Comparison of ENCODE assay signal across 8 cellular contexts in genomic region chr19:47848871-47849473, GRCh38. TPM values are rescaled to one million over a fixed set of nuclear protein-coding genes. Genes with fewer than 3 reads are reported as not detected.
DNase-seq lines count a peak whose midpoint lies in the region; ATAC-seq, FAIRE-seq and TF ChIP-seq lines count a peak whose summit lies in the region.

No MANE protein-coding gene starts in this region.

- no peaks in the 10 kb centered on the region for H3K4me1 ChIP-seq in astrocyte (ENCODE audit: insufficient read depth, low read length)
- H3K4me1 ChIP-seq in naive thymus-derived CD4-positive, alpha-beta T cell (ENCODE audit: control insufficient read depth in 2 of 2, insufficient read depth in 2 of 2, low read length in 2 of 2): no peaks in the 10 kb centered on the region

- H3K79me2 ChIP-seq in astrocyte (ENCODE audit: insufficient read depth, low read length): no peaks in the 10 kb centered on the region

- POLR2A ChIA-PET in naive thymus-derived CD4-positive, alpha-beta T cell (lab: Charles Lee): interaction anchor here (0.8 kb wide), 1 partner anchor 1850 kb away, joined by 6 read pairs; no protein-coding TSS in a partner anchor
- POLR2A ChIA-PET in GM10248 (lab: Yijun Ruan, JAX): no interaction called here

- H3K4me3 Mint-ChIP-seq in astrocyte (ENCODE audit: unreplicated experiment): no peak overlapping the region
- peak overlapping the region in 6 of 10 donors; percentile 29 to 64 (median 46) for H3K4me3 Mint-ChIP-seq in naive thymus-derived CD4-positive, alpha-beta T cell

- DNase-seq in Daoy (ENCODE audit: low read depth): peak; percentile 65
- peak; percentile 18 for DNase-seq in NCI-H69 (lab: John Stamatoyannopoulos, UW)
- no peak for DNase-seq in astrocyte (ENCODE audit: low read depth)
- peak in 5 of 9 donors; percentile 21 to 28 (median 27) for DNase-seq in naive thymus-derived CD4-positive, alpha-beta T cell
- DNase-seq in SHP77 (lab: John Stamatoyannopoulos, UW): no peak
- no peak for DNase-seq in DMS79 treated with DMSO at 0.1 percent for 48 hours (lab: John Stamatoyannopoulos, UW)
- no peak for DNase-seq in GM10248 (ENCODE audit: extremely low spot score)
- no peak for DNase-seq in posterior vena cava (ENCODE audit: low spot score)

- H3K9ac ChIP-seq in astrocyte (ENCODE audit: low read length): no peak overlapping the region

- H2AFZ ChIP-seq in astrocyte (ENCODE audit: low read depth, low read length): no peak overlapping the region

- FAIRE-seq in astrocyte (lab: Jason Lieb, UNC): no peak

- H3K4me1 Mint-ChIP-seq in astrocyte (ENCODE audit: low read depth, unreplicated experiment): no peaks in the 10 kb centered on the region
- H3K4me1 Mint-ChIP-seq in naive thymus-derived CD4-positive, alpha-beta T cell: peaks cover 7 to 22% (median 15%) of the 10 kb centered on the region in 7 donors

- intact Hi-C loops in naive thymus-derived CD4-positive, alpha-beta T cell (cut with micrococcal nuclease): no loop called here
- intact Hi-C loops in posterior vena cava (cut with DNase I): no loop called here

- TF ChIP-seq CTCF in astrocyte (IDR thresholded peaks at IDR 0.05; ENCODE audit: insufficient read depth, low read depth, low read length): peak; percentile 33
- TF ChIP-seq CTCF in GM10248 (IDR thresholded peaks at IDR 0.05; ENCODE audit: control extremely low read depth, extremely low read depth, low read depth, missing control alignments): no peak

- peaks cover 14% of the 10 kb centered on the region for H3K27me3 ChIP-seq in astrocyte (ENCODE audit: insufficient read depth, low read length)
- H3K27me3 ChIP-seq in naive thymus-derived CD4-positive, alpha-beta T cell (ENCODE audit: control insufficient read depth in 2 of 2, insufficient read depth in 2 of 2, low read length in 2 of 2): peaks cover 5 to 6% of the 10 kb centered on the region in 2 donors

- H3K9me3 Mint-ChIP-seq in astrocyte (ENCODE audit: unreplicated experiment): no peaks in the 10 kb centered on the region
- peaks cover 0 to 5% (median 0%) of the 10 kb centered on the region in 11 donors for H3K9me3 Mint-ChIP-seq in naive thymus-derived CD4-positive, alpha-beta T cell

- no peaks in the 10 kb centered on the region for H4K20me1 ChIP-seq in astrocyte (ENCODE audit: insufficient read depth, low read length)

- no peak overlapping the region for H3K4me2 ChIP-seq in astrocyte (ENCODE audit: low read length)

- H3K36me3 Mint-ChIP-seq in astrocyte (ENCODE audit: low read depth, unreplicated experiment): no peaks in the 10 kb centered on the region
- peaks cover 0 to 2% (median 0%) of the 10 kb centered on the region in 5 donors for H3K36me3 Mint-ChIP-seq in naive thymus-derived CD4-positive, alpha-beta T cell

- H3K4me3 ChIP-seq in astrocyte (ENCODE audit: insufficient read depth, low read depth, low read length): no peak overlapping the region
- no peak overlapping the region for H3K4me3 ChIP-seq in naive thymus-derived CD4-positive, alpha-beta T cell (ENCODE audit: low read length)

- CTCF ChIA-PET in naive thymus-derived CD4-positive, alpha-beta T cell (lab: Charles Lee): interaction anchor here (1.1 kb wide), 1 partner anchor 18 kb away, joined by 5 read pairs; no protein-coding TSS in a partner anchor
- CTCF ChIA-PET in GM10248 (lab: Yijun Ruan, JAX): interaction anchor here (0.7 to 2.0 kb wide), 5 partner anchors 14 to 28 kb away, joined by 3 to 6 read pairs (median 4); no protein-coding TSS in a partner anchor

- ATAC-seq in naive thymus-derived CD4-positive, alpha-beta T cell: no peak

- no peak overlapping the region for H3K27ac Mint-ChIP-seq in astrocyte (ENCODE audit: unreplicated experiment)
- peak overlapping the region in 2 of 9 donors; percentile 9 to 13 for H3K27ac Mint-ChIP-seq in naive thymus-derived CD4-positive, alpha-beta T cell

- H3K27me3 Mint-ChIP-seq in astrocyte (ENCODE audit: low read depth, unreplicated experiment): peaks cover 39% of the 10 kb centered on the region
- peaks cover 33 to 70% (median 49%) of the 10 kb centered on the region in 5 donors for H3K27me3 Mint-ChIP-seq in naive thymus-derived CD4-positive, alpha-beta T cell

- H3K27ac ChIP-seq in astrocyte (ENCODE audit: low read depth, low read length): no peak overlapping the region
- H3K27ac ChIP-seq in naive thymus-derived CD4-positive, alpha-beta T cell (ENCODE audit: low read depth, low read length): no peak overlapping the region

- H3K9me3 ChIP-seq in astrocyte (ENCODE audit: insufficient read depth, low read depth, low read length): no peaks in the 10 kb centered on the region
- no peaks in the 10 kb centered on the region for H3K9me3 ChIP-seq in naive thymus-derived CD4-positive, alpha-beta T cell (ENCODE audit: control insufficient read depth in 2 of 3, low read length in 3 of 3)

- no peaks in the 10 kb centered on the region for H3K36me3 ChIP-seq in astrocyte (ENCODE audit: insufficient read depth, low read length)
- H3K36me3 ChIP-seq in naive thymus-derived CD4-positive, alpha-beta T cell (ENCODE audit: control insufficient read depth in 2 of 3, insufficient read depth in 3 of 3, low read length in 3 of 3): no peaks in the 10 kb centered on the region

RNA-seq across cellular contexts. Expression of gene TPRX2, which starts 10.1 kb away (rescaled TPM):
- not detected in 2 replicates for total RNA-seq in Daoy (2014; rRNA removed; shearing (Covaris generic))
- total RNA-seq in astrocyte: not detected in 2 replicates
- total RNA-seq in naive thymus-derived CD4-positive, alpha-beta T cell: not detected
- polyA plus RNA-seq in naive thymus-derived CD4-positive, alpha-beta T cell: not detected
- total RNA-seq in posterior vena cava: not detected

RNA-seq across cellular contexts. Expression of gene CRX, which starts 27.2 kb away (rescaled TPM):
- not detected in 2 replicates for total RNA-seq in Daoy (2014; rRNA removed; shearing (Covaris generic))
- total RNA-seq in astrocyte (not detected in 2 replicates), posterior vena cava (not detected)
- total RNA-seq in naive thymus-derived CD4-positive, alpha-beta T cell: not detected
- not detected for polyA plus RNA-seq in naive thymus-derived CD4-positive, alpha-beta T cell

RNA-seq across cellular contexts. Expression of gene SULT2A1, which starts 37.1 kb away (rescaled TPM):
- not detected in 2 replicates for total RNA-seq in Daoy (2014; rRNA removed; shearing (Covaris generic))
- not detected in 2 replicates for total RNA-seq in astrocyte
- total RNA-seq in naive thymus-derived CD4-positive, alpha-beta T cell: not detected
- polyA plus RNA-seq in naive thymus-derived CD4-positive, alpha-beta T cell: not detected
- not detected for total RNA-seq in posterior vena cava

RNA-seq across cellular contexts. Expression of gene TPRX1, which starts 44.6 kb away (rescaled TPM):
- total RNA-seq in Daoy (2014; rRNA removed; shearing (Covaris generic)): not detected in 2 replicates
- total RNA-seq in astrocyte (not detected in 2 replicates), posterior vena cava (not detected)
- not detected for total RNA-seq in naive thymus-derived CD4-positive, alpha-beta T cell
- polyA plus RNA-seq in naive thymus-derived CD4-positive, alpha-beta T cell: not detected

Comparison
In these comparisons a context has a peak if more than half of its experiments do, and no peak if none do; other contexts are left out.
1. DNase-seq: peak in Daoy (single experiment), NCI-H69 (single experiment) and naive thymus-derived CD4-positive, alpha-beta T cell (5 of 9); none in astrocyte (single experiment), SHP77 (0 of 2), DMS79 treated with DMSO at 0.1 percent for 48 hours (single experiment), GM10248 (single experiment) and posterior vena cava (single experiment).